Comparison of ENCODE assay signal across 9 cellular contexts in genomic region chr17:44006581-44007345, GRCh38. TPM values are rescaled to one million over a fixed set of nuclear protein-coding genes. Genes with fewer than 3 reads are reported as not detected.
DNase-seq lines count a peak whose midpoint lies in the region; ATAC-seq, FAIRE-seq and TF ChIP-seq lines count a peak whose summit lies in the region.
"Had no signal": no experiment of that assay in that cellular context is flagged by ENCODE, and none has a peak within 500 bp of the region (broad histone marks: within the 10 kb centered on the region; RNA-seq: fewer than 3 reads in every experiment).

No MANE protein-coding gene starts in this region.

- peak; percentile 85 to 88 for ATAC-seq in CD4-positive, CD25-positive, alpha-beta regulatory T cell (ENCODE audit: low read depth in 2 of 2)
- ATAC-seq in GM21381 (IDR thresholded peaks at IDR 0.05; ENCODE audit: unreplicated experiment) = peak; percentile 76
- ATAC-seq in activated T-cell treated with anti-CD3 and anti-CD28 coated beads, Interleukin-2, amount 50 U/mL, for 72 hours (replicated peaks in 1 of 2) = peak; percentile 82 to 84
- ATAC-seq in naive thymus-derived CD8-positive, alpha-beta T cell = peak; percentile 73 to 79
- peak; percentile 89 for ATAC-seq in stimulated activated effector memory CD8-positive, alpha-beta T cell treated with anti-CD3 and anti-CD28 coated beads, Interleukin-12 subunit alpha, Interleukin-12 subunit beta, amount 100 ng/mL, for 72 hours

- no peaks in the 10 kb centered on the region for H4K20me1 ChIP-seq in fibroblast of lung (ENCODE audit: control insufficient read depth, extremely low read depth, insufficient read depth, low read length)

- peaks cover 44% of the 10 kb centered on the region for H3K4me1 ChIP-seq in CD4-positive, CD25-positive, alpha-beta regulatory T cell (ENCODE audit: control insufficient read depth, insufficient read depth, low read length, poor library complexity, severe bottlenecking)
- H3K4me1 ChIP-seq in fibroblast of lung (ENCODE audit: control insufficient read depth, extremely low read depth, insufficient read depth, low read length) = peaks cover 21% of the 10 kb centered on the region

- H3K27ac Mint-ChIP-seq in CD4-positive, CD25-positive, alpha-beta regulatory T cell = peak overlapping the region; percentile 79 to 86 (median 86)
- peak overlapping the region; percentile 42 for H3K27ac Mint-ChIP-seq in activated T-cell treated with anti-CD3 and anti-CD28 coated beads, Interleukin-2, amount 50 U/mL, for 72 hours
- H3K27ac Mint-ChIP-seq in naive thymus-derived CD8-positive, alpha-beta T cell = peak overlapping the region in 9 of 10 donors; percentile 53 to 87 (median 74)
- H3K27ac Mint-ChIP-seq in stimulated activated effector memory CD8-positive, alpha-beta T cell treated with anti-CD3 and anti-CD28 coated beads, Interleukin-12 subunit alpha, Interleukin-12 subunit beta, amount 100 ng/mL, for 72 hours = peak overlapping the region; percentile 82

- H3K27me3 Mint-ChIP-seq in CD4-positive, CD25-positive, alpha-beta regulatory T cell = peaks cover 35% of the 10 kb centered on the region
- peaks cover 9% of the 10 kb centered on the region for H3K27me3 Mint-ChIP-seq in activated T-cell treated with anti-CD3 and anti-CD28 coated beads, Interleukin-2, amount 50 U/mL, for 72 hours (ENCODE audit: low read depth)
- H3K27me3 Mint-ChIP-seq in naive thymus-derived CD8-positive, alpha-beta T cell = peaks cover 0 to 11% (median 2%) of the 10 kb centered on the region in 5 donors

- H3K9me3 ChIP-seq in CD4-positive, CD25-positive, alpha-beta regulatory T cell (ENCODE audit: control insufficient read depth in 2 of 2, low read length in 2 of 2) = no peaks in the 10 kb centered on the region
- H3K9me3 ChIP-seq in fibroblast of lung (ENCODE audit: control insufficient read depth, insufficient read depth, low read depth, low read length) = no peaks in the 10 kb centered on the region

- peaks cover 0 to 38% (median 18%) of the 10 kb centered on the region in 4 donors for H3K4me1 Mint-ChIP-seq in CD4-positive, CD25-positive, alpha-beta regulatory T cell
- peaks cover 41% of the 10 kb centered on the region for H3K4me1 Mint-ChIP-seq in activated T-cell treated with anti-CD3 and anti-CD28 coated beads, Interleukin-2, amount 50 U/mL, for 72 hours (ENCODE audit: low read depth)
- H3K4me1 Mint-ChIP-seq in naive thymus-derived CD8-positive, alpha-beta T cell = peaks cover 18 to 31% (median 27%) of the 10 kb centered on the region in 4 donors
- H3K4me1 Mint-ChIP-seq in stimulated activated effector memory CD8-positive, alpha-beta T cell treated with anti-CD3 and anti-CD28 coated beads, Interleukin-12 subunit alpha, Interleukin-12 subunit beta, amount 100 ng/mL, for 72 hours = peaks cover 23% of the 10 kb centered on the region

- POLR2A ChIA-PET in naive thymus-derived CD8-positive, alpha-beta T cell (lab: Charles Lee) = interaction anchor here (0.6 to 2.4 kb wide), 4 partner anchors 8 to 1183 kb away, joined by 3 to 8 read pairs (median 3); partner anchors contain the start of genes BECN1 and TMEM101

- no peaks in the 10 kb centered on the region for H3K9me3 Mint-ChIP-seq in CD4-positive, CD25-positive, alpha-beta regulatory T cell
- no peaks in the 10 kb centered on the region for H3K9me3 Mint-ChIP-seq in activated T-cell treated with anti-CD3 and anti-CD28 coated beads, Interleukin-2, amount 50 U/mL, for 72 hours
- H3K9me3 Mint-ChIP-seq in naive thymus-derived CD8-positive, alpha-beta T cell = no peaks in the 10 kb centered on the region
- no peaks in the 10 kb centered on the region for H3K9me3 Mint-ChIP-seq in stimulated activated effector memory CD8-positive, alpha-beta T cell treated with anti-CD3 and anti-CD28 coated beads, Interleukin-12 subunit alpha, Interleukin-12 subunit beta, amount 100 ng/mL, for 72 hours

- TF ChIP-seq CTCF in fibroblast of lung (conservative IDR thresholded peaks at IDR 0.05 in 1 of 2, IDR thresholded peaks at IDR 0.05 in 1 of 2; ENCODE audit: low read depth in 1 of 2, low read length in 2 of 2) = peak; percentile 59 to 66

- FAIRE-seq in RCC 7860 (lab: Jason Lieb, UNC) = peak; percentile 14

- H3K9ac ChIP-seq in fibroblast of lung (ENCODE audit: insufficient read depth, low read length) = peak overlapping the region; percentile 40

- H3K27ac ChIP-seq in CD4-positive, CD25-positive, alpha-beta regulatory T cell (ENCODE audit: insufficient read depth, low read length, poor library complexity, severe bottlenecking) = peak overlapping the region; percentile 23
- peak overlapping the region; percentile 69 for H3K27ac ChIP-seq in fibroblast of lung (ENCODE audit: insufficient read depth, low read length)

- H3K4me3 ChIP-seq in CD4-positive, CD25-positive, alpha-beta regulatory T cell (ENCODE audit: low read depth, low read length) = peak overlapping the region; percentile 81
- H3K4me3 ChIP-seq in fibroblast of lung (replicated peaks in 1 of 4; ENCODE audit: control extremely low read depth in 1 of 4, insufficient read depth in 1 of 4, low read depth in 3 of 4, low read length in 4 of 4) = peak overlapping the region; percentile 67 to 79 (median 70)

- H3K4me3 Mint-ChIP-seq in CD4-positive, CD25-positive, alpha-beta regulatory T cell = peak overlapping the region; percentile 91 to 94 (median 92)
- peak overlapping the region; percentile 90 for H3K4me3 Mint-ChIP-seq in activated T-cell treated with anti-CD3 and anti-CD28 coated beads, Interleukin-2, amount 50 U/mL, for 72 hours
- H3K4me3 Mint-ChIP-seq in naive thymus-derived CD8-positive, alpha-beta T cell = peak overlapping the region; percentile 78 to 95 (median 90)
- H3K4me3 Mint-ChIP-seq in stimulated activated effector memory CD8-positive, alpha-beta T cell treated with anti-CD3 and anti-CD28 coated beads, Interleukin-12 subunit alpha, Interleukin-12 subunit beta, amount 100 ng/mL, for 72 hours = peak overlapping the region; percentile 85

- H2AFZ ChIP-seq in fibroblast of lung (ENCODE audit: low read length) = peak overlapping the region; percentile 86

- H3K4me2 ChIP-seq in fibroblast of lung (ENCODE audit: extremely low read depth, insufficient read depth, low read length) = peak overlapping the region; percentile 93

- peaks cover 10% of the 10 kb centered on the region for H3K36me3 Mint-ChIP-seq in CD4-positive, CD25-positive, alpha-beta regulatory T cell
- peaks cover 0 to 7% of the 10 kb centered on the region in 2 donors for H3K36me3 Mint-ChIP-seq in activated T-cell treated with anti-CD3 and anti-CD28 coated beads, Interleukin-2, amount 50 U/mL, for 72 hours (ENCODE audit: insufficient read depth in 2 of 2)
- H3K36me3 Mint-ChIP-seq in naive thymus-derived CD8-positive, alpha-beta T cell = peaks cover 0 to 22% (median 11%) of the 10 kb centered on the region in 3 donors
- peaks cover 42% of the 10 kb centered on the region for H3K36me3 Mint-ChIP-seq in stimulated activated effector memory CD8-positive, alpha-beta T cell treated with anti-CD3 and anti-CD28 coated beads, Interleukin-12 subunit alpha, Interleukin-12 subunit beta, amount 100 ng/mL, for 72 hours

- H3K36me3 ChIP-seq in CD4-positive, CD25-positive, alpha-beta regulatory T cell (ENCODE audit: control insufficient read depth, insufficient read depth, low read length) = no peaks in the 10 kb centered on the region
- H3K36me3 ChIP-seq in fibroblast of lung (ENCODE audit: control insufficient read depth, insufficient read depth, low read length) = peaks cover 3% of the 10 kb centered on the region

- peak; percentile 86 to 98 (median 98) for DNase-seq in CD4-positive, CD25-positive, alpha-beta regulatory T cell
- peak; percentile 96 for DNase-seq in Kasumi-1 (lab: John Stamatoyannopoulos, UW)
- peak; percentile 85 for DNase-seq in RCC 7860 (ENCODE audit: low spot score)
- peak; percentile 94 to 95 for DNase-seq in activated T-cell treated with anti-CD3 and anti-CD28 coated beads, Interleukin-2, amount 50 U/mL, for 72 hours
- peak; percentile 92 to 98 for DNase-seq in fibroblast of lung (ENCODE audit: low read depth in 2 of 2)
- peak; percentile 81 to 98 (median 90) for DNase-seq in naive thymus-derived CD8-positive, alpha-beta T cell
- DNase-seq in stimulated activated effector memory CD8-positive, alpha-beta T cell treated with anti-CD3 and anti-CD28 coated beads, Interleukin-12 subunit alpha, Interleukin-12 subunit beta, amount 100 ng/mL, for 72 hours (ENCODE audit: low spot score in 2 of 2) = peak; percentile 92

- no peaks in the 10 kb centered on the region for H3K79me2 ChIP-seq in fibroblast of lung (ENCODE audit: control insufficient read depth, insufficient read depth, low read length)

- no peaks in the 10 kb centered on the region for H3K27me3 ChIP-seq in CD4-positive, CD25-positive, alpha-beta regulatory T cell (ENCODE audit: control insufficient read depth, insufficient read depth, low read length)
- H3K27me3 ChIP-seq in fibroblast of lung (ENCODE audit: control insufficient read depth, insufficient read depth, low read length) = no peaks in the 10 kb centered on the region

RNA-seq across cellular contexts. Expression of gene NAGS, which starts 2.3 kb away (rescaled TPM):
- 0.39 TPM for total RNA-seq in CD4-positive, CD25-positive, alpha-beta regulatory T cell
- polyA plus RNA-seq in CD4-positive, CD25-positive, alpha-beta regulatory T cell = 1 to 10 TPM; 1.2 to 1.9 (median 1.3) TPM
- total RNA-seq in activated T-cell treated with anti-CD3 and anti-CD28 coated beads, Interleukin-2, amount 50 U/mL, for 72 hours = 1 to 10 TPM; 1.4 to 1.8 TPM
- total RNA-seq in fibroblast of lung = 3.3 and 7.4 TPM in 2 replicates
- polyA plus RNA-seq in fibroblast of lung = 0.58 and 0.95 TPM in 2 replicates
- polyA plus RNA-seq in fibroblast of lung (2012) = 0.78 and 1.9 TPM in 2 replicates
- polyA minus RNA-seq in fibroblast of lung (ENCODE audit: low replicate concordance) = 0.30 TPM in 1 of 2 replicates, not detected in the other
- under 1 TPM; 0.19 to 0.96 TPM for total RNA-seq in naive thymus-derived CD8-positive, alpha-beta T cell
- polyA plus RNA-seq in naive thymus-derived CD8-positive, alpha-beta T cell = under 1 TPM; 0.39 to 0.62 (median 0.59) TPM

RNA-seq across cellular contexts. Expression of gene TMEM101, which starts 8.0 kb away (rescaled TPM):
- total RNA-seq in CD4-positive, CD25-positive, alpha-beta regulatory T cell = 15.8 TPM
- 10 to 100 TPM; 40.7 to 44.9 (median 41.3) TPM for polyA plus RNA-seq in CD4-positive, CD25-positive, alpha-beta regulatory T cell
- total RNA-seq in activated T-cell treated with anti-CD3 and anti-CD28 coated beads, Interleukin-2, amount 50 U/mL, for 72 hours = 10 to 100 TPM; 32.3 to 34.9 TPM
- total RNA-seq in fibroblast of lung = 99.4 and 107 TPM in 2 replicates
- 26.0 and 32.3 TPM in 2 replicates for polyA plus RNA-seq in fibroblast of lung
- polyA plus RNA-seq in fibroblast of lung (2012) = 26.5 and 33.9 TPM in 2 replicates
- 54.5 and 98.6 TPM in 2 replicates for polyA minus RNA-seq in fibroblast of lung (ENCODE audit: low replicate concordance)
- total RNA-seq in naive thymus-derived CD8-positive, alpha-beta T cell = 10 to 100 TPM; 26.8 to 27.6 TPM
- polyA plus RNA-seq in naive thymus-derived CD8-positive, alpha-beta T cell = 10 to 100 TPM; 23.6 to 28.8 (median 27.1) TPM

RNA-seq across cellular contexts. Expression of gene PYY, which starts 53.0 kb away (rescaled TPM):
- total RNA-seq in CD4-positive, CD25-positive, alpha-beta regulatory T cell = not detected
- not detected for polyA plus RNA-seq in CD4-positive, CD25-positive, alpha-beta regulatory T cell
- total RNA-seq in activated T-cell treated with anti-CD3 and anti-CD28 coated beads, Interleukin-2, amount 50 U/mL, for 72 hours = not detected
- 0.33 TPM in 1 of 2 replicates, not detected in the other for total RNA-seq in fibroblast of lung
- polyA plus RNA-seq in fibroblast of lung = not detected in 2 replicates
- polyA plus RNA-seq in fibroblast of lung (2012) = not detected in 2 replicates
- polyA minus RNA-seq in fibroblast of lung (ENCODE audit: low replicate concordance) = not detected in 2 replicates
- not detected for total RNA-seq in naive thymus-derived CD8-positive, alpha-beta T cell
- polyA plus RNA-seq in naive thymus-derived CD8-positive, alpha-beta T cell = not detected
- polyA plus RNA-seq: adipose tissue had no signal

RNA-seq across cellular contexts. Expression of gene LSM12, which starts 59.7 kb away (rescaled TPM):
- total RNA-seq in CD4-positive, CD25-positive, alpha-beta regulatory T cell = 42.6 TPM
- polyA plus RNA-seq in CD4-positive, CD25-positive, alpha-beta regulatory T cell = 10 to 100 TPM; 69.8 to 83.7 (median 72.6) TPM
- total RNA-seq in activated T-cell treated with anti-CD3 and anti-CD28 coated beads, Interleukin-2, amount 50 U/mL, for 72 hours = 10 to 100 TPM; 46.0 to 52.8 TPM
- total RNA-seq in fibroblast of lung = 21.8 and 25.6 TPM in 2 replicates
- 79.3 and 86.4 TPM in 2 replicates for polyA plus RNA-seq in fibroblast of lung
- polyA plus RNA-seq in fibroblast of lung (2012) = 49.0 and 51.2 TPM in 2 replicates
- polyA minus RNA-seq in fibroblast of lung (ENCODE audit: low replicate concordance) = 41.1 and 55.5 TPM in 2 replicates
- total RNA-seq in naive thymus-derived CD8-positive, alpha-beta T cell = 10 to 100 TPM; 33.3 to 36.0 TPM
- 10 to 100 TPM; 63.4 to 82.6 (median 66.7) TPM for polyA plus RNA-seq in naive thymus-derived CD8-positive, alpha-beta T cell

Comparison
In these comparisons a context has a peak if more than half of its experiments do, and no peak if none do; other contexts are left out.
1. Peak in every context shown above with its lines: DNase-seq, ATAC-seq, H3K4me3 ChIP-seq and H3K27ac ChIP-seq.